8 cellular contexts compared by ENCODE assay signal in the genomic region with DNA sequence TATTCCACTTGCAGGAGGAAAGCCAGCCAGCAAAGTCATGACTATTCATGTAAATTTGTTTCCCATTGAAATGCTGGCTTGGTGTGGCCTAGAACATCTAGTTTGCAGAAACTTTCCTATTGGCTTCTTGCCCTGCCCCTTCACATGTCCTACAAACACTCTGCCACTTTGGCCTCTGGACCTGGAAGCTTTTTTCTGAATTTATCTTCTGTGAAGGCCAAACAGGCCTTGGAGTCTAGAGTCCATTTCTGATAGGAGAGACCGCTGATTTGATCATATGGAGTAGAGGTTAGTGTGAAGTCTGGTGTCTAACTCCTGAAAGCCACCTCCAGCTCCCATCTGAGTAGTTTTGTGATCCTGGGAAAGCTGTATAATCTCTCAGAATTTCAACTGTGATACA.
"Had no signal": no experiment of that assay in that cellular context is flagged by ENCODE, and none has a peak within 500 bp of the region (broad histone marks: within the 10 kb centered on the region; RNA-seq: fewer than 3 reads in every experiment).

No MANE protein-coding gene starts in this region.

- H3K4me3 Mint-ChIP-seq: HFFc6 had no signal

- ATAC-seq: HCT116, K562 had no signal

- FAIRE-seq: K562 had no signal

- H3K9me3 ChIP-seq: HAP-1 had no signal

- H3K27ac Mint-ChIP-seq: HFFc6 had no signal

- H3K36me3 ChIP-seq: HAP-1 had no signal

- H3K4me3 ChIP-seq: HAP-1, K562 had no signal

- H3K4me1 ChIP-seq: HAP-1 had no signal

- H3K27ac ChIP-seq: HL-60 had no signal

- DNase-seq: GOT3, H7, HFFc6, IMR-90 had no signal
